In the genomic region with DNA sequence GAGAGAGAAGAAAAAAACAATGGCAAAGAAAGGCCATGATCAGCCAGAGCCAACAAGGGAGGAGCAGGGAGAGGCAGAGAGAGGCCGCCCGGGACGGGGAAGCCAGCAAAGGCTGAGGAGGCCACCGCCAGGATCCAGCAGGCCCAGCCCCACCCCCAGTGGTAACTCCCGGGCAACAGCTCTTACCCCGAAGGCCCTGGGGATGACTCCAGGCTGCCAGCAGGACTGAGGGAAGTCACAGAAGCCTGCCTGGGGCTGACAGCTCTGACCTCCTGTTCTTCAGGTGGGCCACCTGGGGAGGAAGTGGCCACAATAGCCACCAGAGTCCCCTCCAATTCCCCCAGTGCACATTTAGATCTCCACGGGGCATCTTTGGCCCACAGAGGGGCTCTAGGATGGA, we compare ENCODE assay signal across 29 cellular contexts.
"Had no signal": no experiment of that assay in that cellular context is flagged by ENCODE, and none has a peak within 500 bp of the region (broad histone marks: within the 10 kb centered on the region; RNA-seq: fewer than 3 reads in every experiment).

No MANE protein-coding gene starts in this region.

- H3K9me3 ChIP-seq: breast epithelium, heart right ventricle, left lung, lower lobe of right lung, mucosa of descending colon, stomach, thyroid gland, upper lobe of right lung had no signal

- ATAC-seq: activated naive CD8-positive, alpha-beta T cell treated with anti-CD3 and anti-CD28 coated beads, Interleukin-2, amount 50 U/mL, for 24 hours; activated T-helper 17 cell treated with anti-CD3 and anti-CD28 coated beads, Interleukin-2, amount 50 U/mL, for 72 hours; esophagus mucosa; heart right ventricle; left lung; lower lobe of right lung; mucosa of descending colon; natural killer cell treated with Interleukin-12 subunit alpha and Interleukin-12 subunit beta and Interleukin-15 and Interleukin-18, amount 100 ng/mL, for 72 hours; right cardiac atrium; stimulated activated naive B cell treated with anti-CD40 and anti-IgM and Interleukin-4, amounts not matched to agents 10 μg/mL and 1 μg/mL and 100 μg/mL, for 72 hours; upper lobe of right lung had no signal

- H3K4me1 ChIP-seq: breast epithelium had no signal

- H3K4me3 ChIP-seq: breast epithelium, heart right ventricle, left lung, lower lobe of right lung, mucosa of descending colon, stomach, thyroid gland, upper lobe of right lung had no signal

- H3K27ac ChIP-seq: breast epithelium, heart right ventricle, left lung, lower lobe of right lung, stomach, thyroid gland, upper lobe of right lung, WERI-Rb-1 had no signal

- DNase-seq: activated CD4-positive, alpha-beta memory T cell treated with anti-CD3 and anti-CD28 coated beads, Interleukin-2, amount 10 ng/mL, durations not matched to agents 7 days and 5 days; activated CD4-positive, alpha-beta T cell treated with anti-CD3 and anti-CD28 coated beads, Interleukin-2, amount 10 ng/mL, durations not matched to agents 7 days and 5 days; activated CD4-positive, CD25-positive, alpha-beta regulatory T cell treated with anti-CD3 and anti-CD28 coated beads, Interleukin-2, amount 50 U/mL, for 72 hours; activated CD8-positive, alpha-beta memory T cell treated with anti-CD3 and anti-CD28 coated beads, Interleukin-2, amount 50 U/mL, for 48 hours; activated naive CD8-positive, alpha-beta T cell treated with anti-CD3 and anti-CD28 coated beads, Interleukin-2, amount 50 U/mL, for 24 hours; activated T-cell treated with anti-CD3 and anti-CD28 coated beads, Interleukin-2, amount 50 U/mL, for 24 hours; amygdala; central memory CD4-positive, alpha-beta T cell; endodermal cell; foreskin fibroblast; heart right ventricle; left lung; lower lobe of right lung; mesendoderm; mucosa of descending colon; stimulated activated CD4-positive, alpha-beta T cell treated with anti-CD3 and anti-CD28 coated beads, Interleukin-15, amount 100 ng/mL, for 24 hours; stimulated activated CD4-positive, alpha-beta T cell treated with anti-CD3 and anti-CD28 coated beads, Interleukin-2, amount 100 ng/mL, for 24 hours; stimulated activated naive B cell treated with anti-CD40 and anti-IgM and Interleukin-4, amounts not matched to agents 10 μg/mL and 1 μg/mL and 100 μg/mL, for 72 hours; stomach; T-helper 1 cell; T-helper 9 cell; thyroid gland; upper lobe of right lung; WERI-Rb-1 had no signal

- H3K36me3 ChIP-seq: breast epithelium, heart right ventricle, left lung, lower lobe of right lung, stomach, thyroid gland, upper lobe of right lung had no signal
